In the genomic region with DNA sequence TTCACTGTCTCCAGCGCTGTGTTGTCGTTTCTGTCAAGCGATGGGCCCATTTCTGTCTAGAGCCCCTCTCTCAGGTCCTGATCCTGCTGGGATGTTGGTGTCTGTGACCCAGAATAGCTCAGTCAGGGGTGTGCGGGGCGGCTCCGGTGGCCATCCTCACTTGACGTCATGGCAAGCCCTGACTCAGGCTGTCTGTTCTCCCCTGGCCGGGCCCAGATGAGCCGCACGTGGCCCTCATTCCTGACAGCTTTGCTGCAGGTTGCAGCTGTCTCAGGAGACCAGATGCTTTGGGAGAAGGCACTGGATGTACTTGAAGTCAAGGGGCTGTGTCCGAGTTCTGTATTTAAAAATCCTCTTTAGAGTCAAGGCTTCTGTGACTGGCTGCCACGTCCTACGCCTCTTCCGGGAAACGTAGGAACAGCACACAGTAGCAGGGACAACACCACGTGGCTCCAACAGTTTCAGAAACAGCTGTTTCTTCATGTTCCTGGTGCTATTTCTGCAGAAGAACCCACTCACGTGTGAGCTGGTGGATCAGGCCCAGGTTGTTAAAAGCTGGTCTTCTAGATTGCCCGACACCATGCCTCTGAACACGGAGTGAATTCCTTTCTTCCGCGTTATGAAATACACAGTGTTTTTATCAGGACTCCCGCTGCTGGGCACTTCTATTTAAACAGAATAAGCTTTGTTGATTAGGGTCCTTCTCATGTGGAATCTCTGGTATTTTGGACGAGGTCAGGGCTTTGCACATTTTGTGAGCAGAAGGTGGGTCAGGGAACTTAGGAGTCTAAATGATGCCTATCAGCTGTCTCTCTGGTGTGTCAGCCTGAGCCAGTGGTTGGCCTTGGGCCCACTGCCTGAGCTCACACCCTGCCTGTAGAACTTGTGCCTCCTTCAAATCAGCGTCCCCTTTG, we compare ENCODE assay signal across 13 cellular contexts. TPM values are rescaled to one million over a fixed set of nuclear protein-coding genes. Genes with fewer than 3 reads are reported as not detected.
DNase-seq lines count a peak whose midpoint lies in the region; ATAC-seq and TF ChIP-seq lines count a peak whose summit lies in the region.
"Had no signal": no experiment of that assay in that cellular context is flagged by ENCODE, and none has a peak within 500 bp of the region (broad histone marks: within the 10 kb centered on the region; RNA-seq: fewer than 3 reads in every experiment).

No MANE protein-coding gene starts in this region.

- H3K4me2 ChIP-seq in PC-9: peak overlapping the region; percentile 75

- ATAC-seq in GM18870 (IDR thresholded peaks at IDR 0.05; ENCODE audit: unreplicated experiment): no peak
- ATAC-seq: T-helper 17 cell had no signal

- TF ChIP-seq CTCF in PC-9 (conservative IDR thresholded peaks at IDR 0.05) (no peak), fibroblast of mammary gland (conservative IDR thresholded peaks at IDR 0.05; ENCODE audit: control insufficient read depth, insufficient read depth, low read depth, low read length) (peak; percentile 7)

- H3K27me3 ChIP-seq in ACC112 (ENCODE audit: insufficient read depth, low read length): no peaks in the 10 kb centered on the region
- no peaks in the 10 kb centered on the region for H3K27me3 ChIP-seq in PC-9 (ENCODE audit: insufficient read depth, low read depth)

- peaks cover 36% of the 10 kb centered on the region for H3K4me1 ChIP-seq in ACC112 (ENCODE audit: control insufficient read depth, insufficient read depth, low read length, unreplicated experiment)
- H3K4me1 ChIP-seq in PC-9 (replicated peaks; ENCODE audit: insufficient read depth): peaks cover 86% of the 10 kb centered on the region

- H3K9me3 ChIP-seq in PC-9 (ENCODE audit: insufficient read depth, low read depth): no peaks in the 10 kb centered on the region

- no peaks in the 10 kb centered on the region for H3K36me3 ChIP-seq in ACC112 (ENCODE audit: insufficient read depth, low read length)
- H3K36me3 ChIP-seq in PC-9 (ENCODE audit: low read depth): no peaks in the 10 kb centered on the region

- TSS peak; percentile 70 for BruUV-seq in PC-9 (replicated peaks; lab: Mats Ljungman, UMichigan)

- H3K4me3 ChIP-seq in ACC112 (ENCODE audit: low read depth, low read length) (no peak overlapping the region), PC-9 (no peak overlapping the region), fibroblast of mammary gland (ENCODE audit: control insufficient read depth, low read depth, low read length) (no peak overlapping the region)

- CTCF ChIA-PET in PC-9 (lab: Charles Lee): interaction anchor here (1.0 to 1.8 kb wide), 4 partner anchors 8 to 46 kb away, joined by 3 to 11 read pairs (median 5); no protein-coding TSS in a partner anchor

- H3F3A ChIP-seq in PC-9 (ENCODE audit: insufficient read depth, low read depth): peaks cover 55% of the 10 kb centered on the region

- intact Hi-C loops in PC-9 (cut with micrococcal nuclease; ENCODE audit: unreplicated experiment): loop anchor here (5.0 to 10.0 kb wide), 3 partner anchors 619 to 1307 kb away; partner anchors contain the start of gene TRIB2

- H2AFZ ChIP-seq in ACC112 (ENCODE audit: low read length, unreplicated experiment) (peak overlapping the region; percentile 17), PC-9 (no peak overlapping the region)

- DNase-seq in PC-9: peak in 1 of 2 experiments; percentile 64
- peak; percentile 88 for DNase-seq in fibroblast of mammary gland (ENCODE audit: low read depth)
- peak; percentile 88 for DNase-seq in myocyte (ENCODE audit: low read depth)
- DNase-seq in NOMO-1 treated with dmso at 0.1 percent for 144 hours (lab: John Stamatoyannopoulos, UW; ENCODE audit: unreplicated experiment): no peak
- no peak for DNase-seq in activated CD4-positive, alpha-beta T cell treated with anti-CD3 and anti-CD28 coated beads for 1 hour
- no peak for DNase-seq in DMS53 treated with DMSO at 0.1 percent for 48 hours (lab: John Stamatoyannopoulos, UW; ENCODE audit: unreplicated experiment)
- DNase-seq: activated T-cell treated with anti-CD3 and anti-CD28 coated beads, Interleukin-2, amount 50 U/mL, for 24 hours; AML-193; endodermal cell; Karpas-422; T-helper 17 cell had no signal

- H3K79me2 ChIP-seq in ACC112 (ENCODE audit: control insufficient read depth, insufficient read depth, low read length, unreplicated experiment) (no peaks in the 10 kb centered on the region), PC-9 (ENCODE audit: low read depth) (no peaks in the 10 kb centered on the region)

- no peaks in the 10 kb centered on the region for H4K20me1 ChIP-seq in PC-9 (ENCODE audit: insufficient read depth)

- H3K27ac ChIP-seq in ACC112 (ENCODE audit: low read depth, low read length) (peak overlapping the region; percentile 83), PC-9 (peak overlapping the region; percentile 83)

- H3K9me2 ChIP-seq in PC-9 (ENCODE audit: insufficient read depth): no peaks in the 10 kb centered on the region

- POLR2A ChIA-PET in PC-9 (lab: Charles Lee; ENCODE audit: unreplicated experiment): no interaction called here

RNA-seq across cellular contexts. Expression of gene NTSR2, which starts 28.3 kb away (rescaled TPM):
- total RNA-seq in PC-9 (2021) (not detected in 2 replicates), myocyte (not detected in 2 replicates)
- polyA plus RNA-seq in myocyte (2012): not detected
- total RNA-seq: endodermal cell, T-helper 17 cell had no signal

RNA-seq across cellular contexts. Expression of gene LPIN1, which starts 48.2 kb away (rescaled TPM):
- total RNA-seq in PC-9 (2021): 24.1 and 43.1 TPM in 2 replicates
- 42.2 and 57.4 TPM in 2 replicates for total RNA-seq in myocyte
- 18.4 TPM for polyA plus RNA-seq in myocyte (2012)

Comparison
In these comparisons a context has a peak if more than half of its experiments do, and no peak if none do; other contexts are left out.
1. DNase-seq: peak in fibroblast of mammary gland (single experiment) and myocyte (single experiment); none in NOMO-1 treated with dmso at 0.1 percent for 144 hours (single experiment), activated CD4-positive, alpha-beta T cell treated with anti-CD3 and anti-CD28 coated beads for 1 hour (single experiment) and DMS53 treated with DMSO at 0.1 percent for 48 hours (single experiment).